In genomic region chr10:3806603-3807002, GRCh38 we compare ENCODE assay signal across 10 cellular contexts. TPM values are rescaled to one million over a fixed set of nuclear protein-coding genes. Genes with fewer than 3 reads are reported as not detected.
DNase-seq lines count a peak whose midpoint lies in the region; ATAC-seq, FAIRE-seq and TF ChIP-seq lines count a peak whose summit lies in the region.
"Had no signal": no experiment of that assay in that cellular context is flagged by ENCODE, and none has a peak within 500 bp of the region (broad histone marks: within the 10 kb centered on the region; RNA-seq: fewer than 3 reads in every experiment).

No MANE protein-coding gene starts in this region.

- H3K4me3 ChIP-seq in PC-3 (ENCODE audit: low read length) (peak overlapping the region; percentile 54; the same call in 1 of the 2 replicates), small intestine (ENCODE audit: low read depth in 1 of 2, low read length in 2 of 2) (peak overlapping the region in 1 of 2 donors; percentile 17), aorta (ENCODE audit: low read length in 2 of 2) (no peak overlapping the region)

- H3F3A ChIP-seq in PC-3 (ENCODE audit: low read length, unreplicated experiment) = peaks cover 3% of the 10 kb centered on the region

- H3K9ac ChIP-seq in PC-3 (ENCODE audit: low read length) = peak overlapping the region; percentile 99

- intact Hi-C loops in PC-3 (cut with micrococcal nuclease) (loop anchor here (1.0 to 10.0 kb wide), 4 partner anchors 21 to 964 kb away; partner anchors contain the start of gene KLF6), aorta (cut with DNase I) (no loop called here)

- 13 to 45% (median 14%) methylated on average over 5 of the region's 5 CpGs for WGBS in small intestine, 3 donors
- 76 to 79% methylated on average over 5 of the region's 5 CpGs for WGBS in aorta, 2 donors

- H3K27ac ChIP-seq in PC-3 (ENCODE audit: low read length) (peak overlapping the region; percentile 100), small intestine (ENCODE audit: low read depth in 1 of 2, low read length in 1 of 2) (peak overlapping the region; percentile 93 to 96), aorta (ENCODE audit: low read depth in 1 of 2, low read length in 2 of 2) (peak overlapping the region in 1 of 2 donors; percentile 76)

- H3K4me1 ChIP-seq in PC-3 (ENCODE audit: insufficient read depth, low read length) (peaks cover 79% of the 10 kb centered on the region), small intestine (ENCODE audit: control insufficient read depth in 2 of 2, insufficient read depth in 1 of 2, low read depth in 1 of 2, low read length in 1 of 2) (peaks cover 16 to 23% of the 10 kb centered on the region in 2 donors), aorta (ENCODE audit: control insufficient read depth in 1 of 2, insufficient read depth in 2 of 2, low read length in 2 of 2) (peaks cover 2 to 4% of the 10 kb centered on the region in 2 donors)

- H2AFZ ChIP-seq in PC-3 (ENCODE audit: low read length) = no peak overlapping the region

- no peaks in the 10 kb centered on the region for H3K27me3 ChIP-seq in PC-3 (ENCODE audit: low read length)
- no peaks in the 10 kb centered on the region for H3K27me3 ChIP-seq in small intestine (ENCODE audit: control insufficient read depth in 2 of 2, insufficient read depth in 2 of 2, low read length in 2 of 2)
- no peaks in the 10 kb centered on the region for H3K27me3 ChIP-seq in aorta (ENCODE audit: control insufficient read depth in 1 of 2, insufficient read depth in 2 of 2, low read length in 1 of 2)

- H3K9me3 ChIP-seq in PC-3 (ENCODE audit: low read length) (no peaks in the 10 kb centered on the region), small intestine (ENCODE audit: control insufficient read depth, low read depth) (no peaks in the 10 kb centered on the region), aorta (ENCODE audit: control insufficient read depth, low read length) (no peaks in the 10 kb centered on the region)

- POLR2A ChIA-PET in PC-3 (lab: Charles Lee; ENCODE audit: unreplicated experiment) = interaction anchor here (0.6 to 2.4 kb wide), 2 partner anchors 21 to 45 kb away, joined by 5 to 11 read pairs; partner anchors contain the start of gene KLF6

- H4K20me1 ChIP-seq in PC-3 (ENCODE audit: low read length) = no peaks in the 10 kb centered on the region

- H3K4me2 ChIP-seq in PC-3 (ENCODE audit: low read length) = peak overlapping the region; percentile 87

- no peaks in the 10 kb centered on the region for H3K9me2 ChIP-seq in PC-3 (replicated peaks; ENCODE audit: low read length)

- FAIRE-seq in small intestine (lab: Jason Lieb, UNC) (no peak), GM19239 (lab: Jason Lieb, UNC) (no peak)
- FAIRE-seq: endometrium had no signal

- peak; percentile 69 for ATAC-seq in PC-3
- peak; percentile 76 for ATAC-seq in esophagus mucosa
- no peak for ATAC-seq in aorta (ENCODE audit: low FRiP score)

- H3K36me3 ChIP-seq in PC-3 (ENCODE audit: low read depth, low read length) = no peaks in the 10 kb centered on the region
- no peaks in the 10 kb centered on the region for H3K36me3 ChIP-seq in small intestine (ENCODE audit: control insufficient read depth in 2 of 2, insufficient read depth in 2 of 2, low read length in 2 of 2)
- H3K36me3 ChIP-seq in aorta (ENCODE audit: control insufficient read depth in 1 of 2, insufficient read depth in 2 of 2, low read length in 1 of 2) = no peaks in the 10 kb centered on the region

- H3K79me2 ChIP-seq in PC-3 (ENCODE audit: low read length) = peaks cover 6% of the 10 kb centered on the region; the same call in 1 of the 2 replicates

- BruUV-seq in PC-3 (replicated peaks; lab: Mats Ljungman, UMichigan) = no TSS peak

- no peak for TF ChIP-seq CTCF in PC-3 (conservative IDR thresholded peaks at IDR 0.05; ENCODE audit: low read depth, low read length)

- CTCF ChIA-PET in PC-3 (lab: Charles Lee) = no interaction called here

- DNase-seq in DMS153 (lab: John Stamatoyannopoulos, UW) (peak; percentile 11), DMS153 treated with DMSO at 0.1 percent for 48 hours (lab: John Stamatoyannopoulos, UW; ENCODE audit: unreplicated experiment) (no peak), PC-3 (peak; percentile 83), small intestine (peak; percentile 95), GM19239 (ENCODE audit: insufficient read length, low spot score) (no peak), aorta (no peak), HuH-7.5 (ENCODE audit: low spot score) (no peak)
- DNase-seq: 8988T had no signal

RNA-seq across cellular contexts. Expression of gene KLF6, which starts 21.6 kb away (rescaled TPM):
- total RNA-seq in PC-3 (2014; rRNA removed) (94.5 and 112 TPM in 2 replicates), esophagus mucosa (98.5 TPM), aorta (100 to 1,000 TPM; 171 to 384 TPM)
- polyA plus RNA-seq in small intestine (10 to 100 TPM; 47.3 to 97.7 (median 63.0) TPM), aorta (100 to 1,000 TPM in 1 of 2 donors, 10 to 100 TPM in 1; 44.2 to 160 TPM)

Comparison
In these comparisons a context has a peak if more than half of its experiments do, and no peak if none do; other contexts are left out.
1. DNase-seq: peak in DMS153 (single experiment), PC-3 (single experiment) and small intestine (single experiment); none in DMS153 treated with DMSO at 0.1 percent for 48 hours (single experiment), GM19239 (single experiment), aorta (0 of 2) and HuH-7.5 (single experiment).